Comparison of ENCODE assay signal across 12 cellular contexts in genomic region chr6:142907544-142907943, GRCh38. TPM values are rescaled to one million over a fixed set of nuclear protein-coding genes. Genes with fewer than 3 reads are reported as not detected.
A peak's percentile ranks its signal among the peaks of the same experiment; 100 is the strongest.
DNase-seq lines count a peak whose midpoint lies in the region; ATAC-seq and TF ChIP-seq lines count a peak whose summit lies in the region.
"Had no signal": no experiment of that assay in that cellular context is flagged by ENCODE, and none has a peak within 500 bp of the region (broad histone marks: within the 10 kb centered on the region; RNA-seq: fewer than 3 reads in every experiment).

No MANE protein-coding gene starts in this region.

- H3K4me1 ChIP-seq in mononuclear cell (ENCODE audit: insufficient read depth, low read length) (peaks cover 20% of the 10 kb centered on the region), osteoblast (ENCODE audit: insufficient read depth, low read length) (peaks cover 18% of the 10 kb centered on the region), vagina (no peaks in the 10 kb centered on the region)

- no peak for TF ChIP-seq POLR2A in vagina (IDR thresholded peaks at IDR 0.05)

- H3K9me3 ChIP-seq in mononuclear cell (ENCODE audit: low read depth, low read length) (no peaks in the 10 kb centered on the region), osteoblast (ENCODE audit: low read depth, low read length) (no peaks in the 10 kb centered on the region), vagina (no peaks in the 10 kb centered on the region)
- H3K9me3 ChIP-seq: stomach had no signal

- no peaks in the 10 kb centered on the region for H3K36me3 ChIP-seq in osteoblast (ENCODE audit: insufficient read depth, low read length)
- no peaks in the 10 kb centered on the region for H3K36me3 ChIP-seq in vagina
- H3K36me3 ChIP-seq: stomach had no signal

- no peak overlapping the region for H2AFZ ChIP-seq in osteoblast (ENCODE audit: low read length)

- intact Hi-C loops in vagina (cut with DNase I) = no loop called here

- no peak overlapping the region for H3K4me2 ChIP-seq in osteoblast (ENCODE audit: insufficient read depth, low read length)

- H3K79me2 ChIP-seq in osteoblast (ENCODE audit: insufficient read depth, low read length) = peaks cover 73% of the 10 kb centered on the region

- in situ Hi-C loops in SK-MEL-5 (cut with HindIII; ENCODE audit: low pct_unique_long_range_greater_than_20kb, low sequenced_read_pairs) = no loop called here

- ATAC-seq in GM19023 (IDR thresholded peaks at IDR 0.05; ENCODE audit: unreplicated experiment) (peak; percentile 7), HG02759 (IDR thresholded peaks at IDR 0.05; ENCODE audit: unreplicated experiment) (peak; percentile 1)
- ATAC-seq: HCT116 had no signal

- no peak for TF ChIP-seq CTCF in osteoblast (IDR thresholded peaks at IDR 0.05; ENCODE audit: extremely low read depth, low read depth, low read length)
- TF ChIP-seq CTCF in vagina (IDR thresholded peaks at IDR 0.05) = no peak

- no peaks in the 10 kb centered on the region for H3K27me3 ChIP-seq in mononuclear cell (ENCODE audit: insufficient read depth, low read length)
- H3K27me3 ChIP-seq in osteoblast (ENCODE audit: insufficient read depth, low read length) = no peaks in the 10 kb centered on the region
- no peaks in the 10 kb centered on the region for H3K27me3 ChIP-seq in vagina
- H3K27me3 ChIP-seq: stomach had no signal

- H3K4me3 ChIP-seq in mononuclear cell (ENCODE audit: low read length) (peak overlapping the region; percentile 4), osteoblast (ENCODE audit: insufficient read depth, low read length) (no peak overlapping the region), vagina (no peak overlapping the region)
- H3K4me3 ChIP-seq: stomach had no signal

- DNase-seq in SK-MEL-5 (ENCODE audit: low read depth, low spot score) (peak; percentile 53), anterior cingulate cortex (lab: John Stamatoyannopoulos, UW) (no peak), osteoblast (ENCODE audit: insufficient read length, low spot score, missing footprints) (no peak), NCI-H446 treated with DMSO at 0.1 percent for 48 hours (lab: John Stamatoyannopoulos, UW) (no peak), vagina (ENCODE audit: extremely low spot score in 2 of 2) (no peak)
- DNase-seq: DND-41, stomach had no signal

- no peaks in the 10 kb centered on the region for H4K20me1 ChIP-seq in osteoblast (ENCODE audit: insufficient read depth, low read length)

- H3K27ac ChIP-seq in osteoblast (ENCODE audit: low read depth, low read length) (no peak overlapping the region), vagina (no peak overlapping the region)
- H3K27ac ChIP-seq: VCaP had no signal

RNA-seq across cellular contexts. Expression of gene HIVEP2, which starts 37.4 kb away (rescaled TPM):
- total RNA-seq in SK-MEL-5 (2014; rRNA removed; shearing (Covaris generic)) = 6.4 and 7.7 TPM in 2 replicates
- polyA plus RNA-seq in SK-MEL-5 (2015; cell fraction: cytosol; rRNA removed) = 6.2 and 8.9 TPM in 2 replicates
- polyA plus RNA-seq in SK-MEL-5 (2015; cell fraction: nucleus; rRNA removed) = 6.8 and 8.3 TPM in 2 replicates
- total RNA-seq in mononuclear cell (32.0 TPM), osteoblast (30.4 and 57.8 TPM in 2 replicates), vagina (24.6 TPM)
